11 cellular contexts compared by ENCODE assay signal in the genomic region with DNA sequence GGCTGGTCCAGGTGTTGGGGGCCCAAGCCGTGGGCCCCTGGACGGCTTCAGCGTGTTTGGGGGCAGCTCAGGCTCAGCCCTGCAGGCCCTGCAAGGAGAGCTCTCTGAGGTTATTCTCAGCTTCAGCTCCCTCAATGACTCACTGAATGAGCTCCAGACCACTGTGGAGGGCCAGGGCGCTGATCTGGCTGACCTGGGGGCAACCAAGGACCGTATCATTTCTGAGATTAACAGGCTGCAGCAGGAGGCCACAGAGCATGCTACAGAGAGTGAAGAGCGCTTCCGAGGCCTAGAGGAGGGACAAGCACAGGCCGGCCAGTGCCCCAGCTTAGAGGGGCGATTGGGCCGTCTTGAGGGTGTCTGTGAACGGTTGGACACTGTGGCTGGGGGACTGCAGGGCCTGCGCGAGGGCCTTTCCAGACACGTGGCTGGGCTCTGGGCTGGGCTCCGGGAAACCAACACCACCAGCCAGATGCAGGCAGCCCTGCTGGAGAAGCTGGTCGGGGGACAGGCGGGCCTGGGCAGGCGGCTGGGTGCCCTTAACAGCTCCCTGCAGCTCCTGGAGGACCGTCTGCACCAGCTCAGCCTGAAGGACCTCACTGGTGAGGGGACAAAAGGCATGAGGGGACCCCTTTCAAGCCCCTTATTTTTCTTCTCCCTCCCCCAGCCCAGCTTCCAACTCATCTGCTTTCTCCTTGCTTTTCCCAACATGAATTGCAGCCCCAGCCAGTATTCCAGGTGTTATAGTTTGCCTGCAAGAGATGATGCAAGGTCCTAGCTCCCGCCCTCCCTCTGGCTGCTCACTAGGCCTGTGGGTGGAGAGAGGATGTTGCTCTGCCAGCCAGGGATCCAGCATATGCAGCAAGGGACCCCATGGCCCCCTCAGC. TPM values are rescaled to one million over a fixed set of nuclear protein-coding genes. Genes with fewer than 3 reads are reported as not detected.
A peak's percentile ranks its signal among the peaks of the same experiment; 100 is the strongest.
DNase-seq lines count a peak whose midpoint lies in the region; ATAC-seq and TF ChIP-seq lines count a peak whose summit lies in the region.
"Had no signal": no experiment of that assay in that cellular context is flagged by ENCODE, and none has a peak within 500 bp of the region (broad histone marks: within the 10 kb centered on the region; RNA-seq: fewer than 3 reads in every experiment).

No MANE protein-coding gene starts in this region.

- H2AK9ac ChIP-seq in IMR-90 (replicated peaks; ENCODE audit: low read depth, low read length, poor library complexity), result no peak overlapping the region

- H3K4me1 Mint-ChIP-seq in T-helper 17 cell (peaks cover 31% of the 10 kb centered on the region), neural crest cell (peaks cover 44% of the 10 kb centered on the region)

- no peaks in the 10 kb centered on the region for H3K9me3 Mint-ChIP-seq in neural crest cell
- H3K9me3 Mint-ChIP-seq: activated B cell treated with CpG ODN at 0.5 μM for 24 hours; activated T-cell treated with anti-CD3 and anti-CD28 coated beads, Interleukin-2, amount 50 U/mL, for 24 hours had no signal

- no peak overlapping the region for H3K4ac ChIP-seq in IMR-90 (ENCODE audit: low read depth, low read length)

- H4K5ac ChIP-seq in IMR-90 (ENCODE audit: low read depth, low read length), result no peak overlapping the region

- no peak overlapping the region for H3K23ac ChIP-seq in IMR-90 (ENCODE audit: low read depth, low read length)

- DNase-seq in IMR-90 (no peak), T-helper 17 cell (no peak), neural crest cell (ENCODE audit: low read depth, low spot score) (no peak), OCI-LY7 (ENCODE audit: low spot score) (no peak), hippocampal formation (lab: John Stamatoyannopoulos, UW) (no peak)
- DNase-seq: activated B cell treated with CpG ODN at 0.5 μM for 24 hours; activated T-cell treated with anti-CD3 and anti-CD28 coated beads, Interleukin-2, amount 50 U/mL, for 24 hours; effector CD8-positive, alpha-beta T cell; NCI-H1930; transverse colon had no signal

- H3K4me3 Mint-ChIP-seq in T-helper 17 cell (peak overlapping the region; percentile 55), neural crest cell (peak overlapping the region; percentile 27)

- H3K27ac Mint-ChIP-seq in T-helper 17 cell, result no peak overlapping the region
- no peak overlapping the region for H3K27ac Mint-ChIP-seq in neural crest cell (ENCODE audit: unreplicated experiment)
- H3K27ac Mint-ChIP-seq: activated B cell treated with CpG ODN at 0.5 μM for 24 hours; activated T-cell treated with anti-CD3 and anti-CD28 coated beads, Interleukin-2, amount 50 U/mL, for 24 hours had no signal

- H3K36me3 ChIP-seq in IMR-90 (ENCODE audit: control insufficient read depth, insufficient read depth, low read length) (peaks cover 29% of the 10 kb centered on the region; the same call in 1 of the 2 replicates), OCI-LY7 (ENCODE audit: insufficient read depth, low read length) (no peaks in the 10 kb centered on the region)
- H3K36me3 ChIP-seq: transverse colon had no signal

- H3K4me2 ChIP-seq in IMR-90 (ENCODE audit: low read depth, low read length) (no peak overlapping the region), OCI-LY7 (ENCODE audit: low read length) (no peak overlapping the region)

- H3K4me1 ChIP-seq in IMR-90 (ENCODE audit: control insufficient read depth, insufficient read depth, low read length) (peaks cover 18% of the 10 kb centered on the region), OCI-LY7 (ENCODE audit: insufficient read depth, low read length, poor library complexity, severe bottlenecking) (peaks cover 54% of the 10 kb centered on the region)

- no peaks in the 10 kb centered on the region for H3K79me2 ChIP-seq in OCI-LY7 (ENCODE audit: insufficient read depth, low read depth, low read length)

- WGBS in IMR-90 (ENCODE audit: extremely low coverage in 2 of 2, insufficient read length in 1 of 2), 2 experiments, result 89% methylated on average over 13 of the region's 20 CpGs; no CpG with 5 or more reads in 1 of the 2 experiments

- H2AK5ac ChIP-seq in IMR-90 (ENCODE audit: low read depth, low read length), result no peak overlapping the region

- no peak overlapping the region for H2BK5ac ChIP-seq in IMR-90 (ENCODE audit: low read depth, low read length, poor library complexity, severe bottlenecking)

- TSS peak; percentile 60 for BruUV-seq in IMR-90 (replicated peaks; lab: Mats Ljungman, UMichigan)
- no TSS peak for BruUV-seq in OCI-LY7 (replicated peaks; lab: Mats Ljungman, UMichigan)

- H3K18ac ChIP-seq in IMR-90 (ENCODE audit: low read depth, low read length), result no peak overlapping the region

- no peak overlapping the region for H2BK20ac ChIP-seq in IMR-90 (ENCODE audit: low read depth, low read length)

- H3K9me3 ChIP-seq in IMR-90 (ENCODE audit: control insufficient read depth, insufficient read depth, low read length) (no peaks in the 10 kb centered on the region), T-helper 17 cell (ENCODE audit: control insufficient read depth, low read length, poor library complexity, severe bottlenecking) (no peaks in the 10 kb centered on the region), OCI-LY7 (ENCODE audit: low read length) (no peaks in the 10 kb centered on the region)
- H3K9me3 ChIP-seq: transverse colon had no signal

- dilution Hi-C loops in IMR-90 (cut with HindIII; ENCODE audit: low sequenced_read_pairs, unreplicated experiment), result no loop called here

- no peak for TF ChIP-seq RAD21 in IMR-90 (IDR thresholded peaks at IDR 0.05; ENCODE audit: low read length)

- H3K9ac ChIP-seq in IMR-90 (ENCODE audit: low read depth, low read length), result no peak overlapping the region

- H3K27me3 Mint-ChIP-seq in T-helper 17 cell (no peaks in the 10 kb centered on the region), neural crest cell (ENCODE audit: low read depth) (peaks cover 13% of the 10 kb centered on the region)
- H3K27me3 Mint-ChIP-seq: activated B cell treated with CpG ODN at 0.5 μM for 24 hours; activated T-cell treated with anti-CD3 and anti-CD28 coated beads, Interleukin-2, amount 50 U/mL, for 24 hours had no signal

- H2BK15ac ChIP-seq in IMR-90 (ENCODE audit: low read depth, low read length), result no peak overlapping the region

- in situ Hi-C loops in IMR-90 (cut with MboI; ENCODE audit: low sequenced_read_pairs), result no loop called here

- peaks cover 14% of the 10 kb centered on the region for H4K20me1 ChIP-seq in IMR-90 (ENCODE audit: insufficient read depth, low read length)
- no peaks in the 10 kb centered on the region for H4K20me1 ChIP-seq in OCI-LY7 (ENCODE audit: insufficient read depth, low read length)

- H3K27ac ChIP-seq in IMR-90 (ENCODE audit: insufficient read depth, low read length), result no peak overlapping the region
- H3K27ac ChIP-seq in OCI-LY7 (ENCODE audit: low read depth, low read length, poor library complexity, severe bottlenecking), result no peak overlapping the region

- peaks cover 3 to 47% of the 10 kb centered on the region in 2 experiments; a peak in 3 of 4 replicates for H3K79me1 ChIP-seq in IMR-90 (ENCODE audit: low read depth in 1 of 2, low read length in 2 of 2)

- CTCF ChIA-PET in IMR-90 (lab: Yijun Ruan, JAX) (no interaction called here), OCI-LY7 (lab: Charles Lee; ENCODE audit: unreplicated experiment) (interaction anchor here (0.9 kb wide), 1 partner anchor 11 kb away, joined by 3 read pairs; no protein-coding TSS in a partner anchor)

- POLR2A ChIA-PET in IMR-90 (lab: Charles Lee; ENCODE audit: unreplicated experiment) (no interaction called here), OCI-LY7 (lab: Charles Lee) (interaction anchor here (0.7 to 1.7 kb wide), 2 partner anchors 31 to 33 kb away, joined by 3 read pairs; no protein-coding TSS in a partner anchor)

- intact Hi-C loops in IMR-90 (cut with micrococcal nuclease), result no loop called here
- intact Hi-C loops in OCI-LY7 (cut with micrococcal nuclease; ENCODE audit: unreplicated experiment), result no loop called here

- H3K36me3 Mint-ChIP-seq in T-helper 17 cell (ENCODE audit: low read depth) (no peaks in the 10 kb centered on the region), neural crest cell (ENCODE audit: low read depth) (no peaks in the 10 kb centered on the region)

- no peak overlapping the region for H3K14ac ChIP-seq in IMR-90 (replicated peaks; ENCODE audit: low read depth, low read length)

- no peak overlapping the region for H3K56ac ChIP-seq in IMR-90 (ENCODE audit: extremely low read depth, insufficient read depth, low read length)

- no peak overlapping the region for H4K91ac ChIP-seq in IMR-90 (ENCODE audit: insufficient read depth, low read depth, low read length)

- TF ChIP-seq POLR2A in IMR-90 (IDR thresholded peaks at IDR 0.05; ENCODE audit: low read depth, low read length), result no peak

- H3K4me3 ChIP-seq in IMR-90 (ENCODE audit: insufficient read depth, low read depth, low read length) (no peak overlapping the region), OCI-LY7 (ENCODE audit: low read depth, low read length, poor library complexity, severe bottlenecking) (no peak overlapping the region)
- H3K4me3 ChIP-seq: transverse colon had no signal

- H3K9me2 ChIP-seq in OCI-LY7 (ENCODE audit: insufficient read depth, low read length), result no peaks in the 10 kb centered on the region

- H3K9me1 ChIP-seq in IMR-90 (ENCODE audit: insufficient read depth, low read length), result peaks cover 3% of the 10 kb centered on the region; the same call in 1 of the 2 replicates

- no peaks in the 10 kb centered on the region for H3K27me3 ChIP-seq in IMR-90 (ENCODE audit: control insufficient read depth, insufficient read depth, low read length)
- H3K27me3 ChIP-seq: transverse colon had no signal

- ATAC-seq in IMR-90 (ENCODE audit: low read depth) (no peak), T-helper 17 cell (no peak), HG03565 (IDR thresholded peaks at IDR 0.05; ENCODE audit: unreplicated experiment) (no peak)

- H2AFZ ChIP-seq in IMR-90 (replicated peaks; ENCODE audit: low read length, poor library complexity) (no peak overlapping the region), OCI-LY7 (ENCODE audit: low read length) (no peak overlapping the region)

- TF ChIP-seq CTCF in IMR-90 (conservative IDR thresholded peaks at IDR 0.05; ENCODE audit: low read depth, low read length) (no peak), neural crest cell (conservative IDR thresholded peaks at IDR 0.05) (no peak), OCI-LY7 (conservative IDR thresholded peaks at IDR 0.05; ENCODE audit: low read length) (no peak)

- H4K8ac ChIP-seq in IMR-90 (ENCODE audit: low read depth in 2 of 2, low read length in 2 of 2), result no peak overlapping the region

- H2BK120ac ChIP-seq in IMR-90 (ENCODE audit: low read depth, low read length), result no peak overlapping the region

RNA-seq across cellular contexts. Expression of a gene that starts 2.9 kb away (rescaled TPM):
- total RNA-seq in IMR-90 (2012; rRNA removed), result 0.56 and 0.72 TPM in 2 replicates
- 0.80 and 0.82 TPM in 2 replicates for polyA plus RNA-seq in IMR-90 (2012; rRNA removed)
- 0.58 and 0.95 TPM in 2 replicates for polyA plus RNA-seq in IMR-90 (2012; cell fraction: cytosol; rRNA removed)
- polyA plus RNA-seq in IMR-90 (2012; cell fraction: nucleus; rRNA removed; ENCODE audit: low replicate concordance), result 0.68 and 1.2 TPM in 2 replicates
- 1 to 10 TPM; 4.5 to 5.4 TPM for total RNA-seq in T-helper 17 cell
- 10.0 and 10.6 TPM in 2 replicates for total RNA-seq in neural crest cell
- total RNA-seq in OCI-LY7 (2014; rRNA removed; shearing (Covaris generic)), result 9.7 and 14.0 TPM in 2 replicates
- total RNA-seq in OCI-LY7 (2022), result 17.9 and 19.7 TPM in 2 replicates

RNA-seq across cellular contexts. Expression of a gene that starts 5.2 kb away (rescaled TPM):
- total RNA-seq in IMR-90 (2012; rRNA removed) (26.5 and 27.8 TPM in 2 replicates), T-helper 17 cell (1 to 10 TPM in 1 of 2 donors, under 1 TPM in 1; 0.32 to 1.7 TPM), neural crest cell (22.6 and 24.1 TPM in 2 replicates), OCI-LY7 (2022) (1.6 and 2.2 TPM in 2 replicates)
- polyA plus RNA-seq in IMR-90 (2012; rRNA removed), result 95.6 and 123 TPM in 2 replicates
- polyA plus RNA-seq in IMR-90 (2012; cell fraction: cytosol; rRNA removed), result 92.2 and 162 TPM in 2 replicates
- polyA plus RNA-seq in IMR-90 (2012; cell fraction: nucleus; rRNA removed; ENCODE audit: low replicate concordance), result 96.9 and 278 TPM in 2 replicates
- 2.7 and 3.2 TPM in 2 replicates for total RNA-seq in OCI-LY7 (2014; rRNA removed; shearing (Covaris generic))

RNA-seq across cellular contexts. Expression of a gene that starts 12.2 kb away (rescaled TPM):
- total RNA-seq in IMR-90 (2012; rRNA removed), result 196 and 386 TPM in 2 replicates
- polyA plus RNA-seq in IMR-90 (2012; rRNA removed), result 806 and 1,337 TPM in 2 replicates
- 677 and 1,004 TPM in 2 replicates for polyA plus RNA-seq in IMR-90 (2012; cell fraction: cytosol; rRNA removed)
- 119 and 187 TPM in 2 replicates for polyA plus RNA-seq in IMR-90 (2012; cell fraction: nucleus; rRNA removed; ENCODE audit: low replicate concordance)
- 100 to 1,000 TPM; 284 to 371 TPM for total RNA-seq in T-helper 17 cell
- total RNA-seq in neural crest cell, result 232 and 236 TPM in 2 replicates
- total RNA-seq in OCI-LY7 (2014; rRNA removed; shearing (Covaris generic)), result 147 and 214 TPM in 2 replicates
- 253 and 267 TPM in 2 replicates for total RNA-seq in OCI-LY7 (2022)

RNA-seq across cellular contexts. Expression of a gene that starts 32.2 kb away (rescaled TPM):
- total RNA-seq in IMR-90 (2012; rRNA removed) (22.8 and 26.2 TPM in 2 replicates), T-helper 17 cell (10 to 100 TPM in 1 of 2 donors, 1 to 10 TPM in 1; 8.9 to 10.7 TPM), neural crest cell (67.2 and 67.7 TPM in 2 replicates), OCI-LY7 (2022) (42.0 and 51.8 TPM in 2 replicates)
- polyA plus RNA-seq in IMR-90 (2012; rRNA removed), result 19.0 and 21.1 TPM in 2 replicates
- 18.5 and 25.0 TPM in 2 replicates for polyA plus RNA-seq in IMR-90 (2012; cell fraction: cytosol; rRNA removed)
- polyA plus RNA-seq in IMR-90 (2012; cell fraction: nucleus; rRNA removed; ENCODE audit: low replicate concordance), result 12.2 and 14.9 TPM in 2 replicates
- total RNA-seq in OCI-LY7 (2014; rRNA removed; shearing (Covaris generic)), result 34.3 and 37.4 TPM in 2 replicates

RNA-seq across cellular contexts. Expression of a gene that starts 35.3 kb away (rescaled TPM):
- total RNA-seq in IMR-90 (2012; rRNA removed), result 0.28 and 0.54 TPM in 2 replicates
- 1.3 TPM in 2 replicates for polyA plus RNA-seq in IMR-90 (2012; rRNA removed)
- 1.3 and 1.7 TPM in 2 replicates for polyA plus RNA-seq in IMR-90 (2012; cell fraction: cytosol; rRNA removed)
- 2.0 and 2.1 TPM in 2 replicates for polyA plus RNA-seq in IMR-90 (2012; cell fraction: nucleus; rRNA removed; ENCODE audit: low replicate concordance)
- total RNA-seq in T-helper 17 cell, result not detected
- 1.3 and 2.1 TPM in 2 replicates for total RNA-seq in neural crest cell
- not detected in 2 replicates for total RNA-seq in OCI-LY7 (2014; rRNA removed; shearing (Covaris generic))
- total RNA-seq in OCI-LY7 (2022), result not detected in 2 replicates
